8 cellular contexts compared by ENCODE assay signal in genomic region chr2:135709992-135710391, GRCh38.
DNase-seq lines count a peak whose midpoint lies in the region; ATAC-seq and TF ChIP-seq lines count a peak whose summit lies in the region.

No MANE protein-coding gene starts in this region.

- in situ Hi-C loops in KBM-7 (cut with MboI; ENCODE audit: low pct_unique_long_range_greater_than_20kb, low sequenced_read_pairs): no loop called here
- in situ Hi-C loops in astrocyte of the cerebellum (cut with HindIII; ENCODE audit: low sequenced_read_pairs): loop anchor here (5.0 kb wide), 1 partner anchor 708 kb away; no protein-coding TSS in a partner anchor

- no peak overlapping the region for H3K4me3 ChIP-seq in GM12875 (ENCODE audit: low read depth, low read length)
- no peak overlapping the region for H3K4me3 ChIP-seq in astrocyte of the cerebellum (ENCODE audit: low read depth, low read length)

- ATAC-seq in HG03457 (IDR thresholded peaks at IDR 0.05; ENCODE audit: unreplicated experiment): no peak

- peak; percentile 23 for DNase-seq in 8988T
- peak; percentile 73 for DNase-seq in KBM-7
- peak; percentile 64 for DNase-seq in T-helper 9 cell
- DNase-seq in astrocyte of the cerebellum (ENCODE audit: low read depth): peak; percentile 19
- peak in 43 of 51 donors; percentile 2 to 78 (median 33) for DNase-seq in hypothalamus (lab: John Stamatoyannopoulos, UW)
- peak; percentile 40 to 63 for DNase-seq in stimulated activated CD4-positive, alpha-beta T cell treated with anti-CD3 and anti-CD28 coated beads, Interleukin-12 subunit alpha, Interleukin-12 subunit beta, amount 100 ng/mL, for 24 hours (ENCODE audit: low read depth in 2 of 2)

- TF ChIP-seq CTCF in GM12875 (IDR thresholded peaks at IDR 0.05; ENCODE audit: borderline replicate concordance, insufficient read depth, low read depth, low read length) (peak; percentile 81), astrocyte of the cerebellum (IDR thresholded peaks at IDR 0.05; ENCODE audit: low read depth, low read length, missing control alignments) (peak; percentile 94)

Comparison
In these comparisons a context has a peak if more than half of its experiments do, and no peak if none do; other contexts are left out.
1. DNase-seq: peak in every context shown above with its lines; median percentile 73 in KBM-7; 64 in T-helper 9 cell; 52 in stimulated activated CD4-positive, alpha-beta T cell treated with anti-CD3 and anti-CD28 coated beads, Interleukin-12 subunit alpha, Interleukin-12 subunit beta, amount 100 ng/mL, for 24 hours; 33 in hypothalamus; 23 in 8988T; 19 in astrocyte of the cerebellum.